In the genomic region with DNA sequence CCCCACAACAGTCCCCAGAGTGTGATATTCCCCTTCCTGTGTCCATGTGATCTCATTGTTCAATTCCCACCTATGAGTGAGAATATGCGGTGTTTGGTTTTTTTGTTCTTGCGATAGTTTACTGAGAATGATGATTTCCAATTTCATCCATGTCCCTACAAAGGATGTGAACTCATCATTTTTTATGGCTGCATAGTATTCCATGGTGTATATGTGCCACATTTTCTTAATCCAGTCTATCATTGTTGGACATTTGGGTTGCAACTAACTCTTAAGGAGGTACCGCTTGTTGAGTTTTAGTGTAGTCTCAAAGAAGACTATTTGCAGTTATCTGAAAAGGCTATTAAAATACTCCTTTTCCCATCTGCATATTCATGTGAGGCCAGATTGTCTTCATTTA, we compare ENCODE assay signal across 8 cellular contexts. TPM values are rescaled to one million over a fixed set of nuclear protein-coding genes. Genes with fewer than 3 reads are reported as not detected.
DNase-seq lines count a peak whose midpoint lies in the region; ATAC-seq and TF ChIP-seq lines count a peak whose summit lies in the region.
"Not testable (repeated sequence)": the region's sequence is repeated elsewhere in the genome, so short reads cannot be mapped to it uniquely, and the experiment has no call there.
"Had no signal": no experiment of that assay in that cellular context is flagged by ENCODE, and none has a peak within 500 bp of the region (broad histone marks: within the 10 kb centered on the region; RNA-seq: fewer than 3 reads in every experiment).

No MANE protein-coding gene starts in this region.

- POLR2A ChIA-PET in CD8-positive, alpha-beta T cell (lab: Charles Lee), result interaction anchor here (0.7 kb wide), 1 partner anchor 80 kb away, joined by 4 read pairs; no protein-coding TSS in a partner anchor
- POLR2A ChIA-PET in HEK293 (lab: Yijun Ruan, JAX), result not testable (repeated sequence)

- not testable (repeated sequence) for H3K27me3 Mint-ChIP-seq in CD8-positive, alpha-beta T cell (ENCODE audit: low read depth)

- H3K36me3 ChIP-seq in CD8-positive, alpha-beta T cell (ENCODE audit: insufficient read depth, low read length), result not testable (repeated sequence)
- peaks cover 18 to 55% of the 10 kb centered on the region in 2 experiments for H3K36me3 ChIP-seq in HEK293 (ENCODE audit: control insufficient read depth in 2 of 2, insufficient read depth in 1 of 2, low read length in 2 of 2)

- not testable (repeated sequence) for H3K4me3 Mint-ChIP-seq in CD8-positive, alpha-beta T cell

- not testable (repeated sequence) for H3K4me3 ChIP-seq in CD8-positive, alpha-beta T cell (ENCODE audit: low read depth, low read length); HEK293 (ENCODE audit: low read depth, low read length)

- not testable (repeated sequence) for H3K4me1 ChIP-seq in CD8-positive, alpha-beta T cell (ENCODE audit: insufficient read depth, low read length); HEK293 (ENCODE audit: control insufficient read depth, insufficient read depth, low read length)

- not testable (repeated sequence) for H3K27me3 ChIP-seq in CD8-positive, alpha-beta T cell (ENCODE audit: insufficient read depth, low read length)

- H3K36me3 Mint-ChIP-seq in CD8-positive, alpha-beta T cell, result not testable (repeated sequence)

- not testable (repeated sequence) for H3K9me3 ChIP-seq in CD8-positive, alpha-beta T cell (ENCODE audit: low read length); HEK293 (ENCODE audit: control insufficient read depth, insufficient read depth, low read depth, low read length)

- ATAC-seq in CD8-positive, alpha-beta T cell, result not testable (repeated sequence)

- H3K4me1 Mint-ChIP-seq in CD8-positive, alpha-beta T cell (ENCODE audit: low read depth), result not testable (repeated sequence)

- TF ChIP-seq CTCF in CD8-positive, alpha-beta T cell (IDR thresholded peaks at IDR 0.05); HEK293 (tag by site-specific recombination; IDR thresholded peaks at IDR 0.05): not testable (repeated sequence)

- peak overlapping the region; percentile 18 for H3K27ac Mint-ChIP-seq in CD8-positive, alpha-beta T cell

- intact Hi-C loops in CD8-positive, alpha-beta T cell (cut with DNase I, micrococcal nuclease), result not testable (repeated sequence)

- CTCF ChIA-PET in CD8-positive, alpha-beta T cell (lab: Charles Lee), result not testable (repeated sequence)
- CTCF ChIA-PET in HEK293 (lab: Yijun Ruan, JAX), result interaction anchor here (0.6 kb wide), 1 partner anchor 68 kb away, joined by 3 read pairs; no protein-coding TSS in a partner anchor

- not testable (repeated sequence) for DNase-seq in CD8-positive, alpha-beta T cell

- not testable (repeated sequence) for H3K27ac ChIP-seq in CD8-positive, alpha-beta T cell (ENCODE audit: low read depth, low read length); HEK293 (ENCODE audit: extremely low read depth, low read depth, low read length)

- not testable (repeated sequence) for H3K9me3 Mint-ChIP-seq in CD8-positive, alpha-beta T cell

TF ChIP-seq in HEK293, 187 proteins besides CTCF, POLR2A, EP300 and RAD21:
- peak; percentile 93 for TF ChIP-seq ZNF146 (tag by site-specific recombination; IDR thresholded peaks at IDR 0.05)

RNA-seq across cellular contexts. Expression of gene GDPD2, which starts 22.9 kb away (rescaled TPM):
- not detected for total RNA-seq in CD8-positive, alpha-beta T cell
- total RNA-seq: B cell; Calu3; CD4-positive, alpha-beta memory T cell; CD4-positive, alpha-beta T cell; CD4-positive, CD25-positive, alpha-beta regulatory T cell; Daoy had no signal

RNA-seq across cellular contexts. Expression of gene DLG3, which starts 44.5 kb away (rescaled TPM):
- total RNA-seq in CD8-positive, alpha-beta T cell, result 10 to 100 TPM; 11.0 to 12.8 TPM
